Comparison of ENCODE assay signal across 16 cellular contexts in genomic region chr3:50184242-50184978, GRCh38. TPM values are rescaled to one million over a fixed set of nuclear protein-coding genes. Genes with fewer than 3 reads are reported as not detected.
DNase-seq lines count a peak whose midpoint lies in the region; ATAC-seq and TF ChIP-seq lines count a peak whose summit lies in the region.
"Had no signal": no experiment of that assay in that cellular context is flagged by ENCODE, and none has a peak within 500 bp of the region (broad histone marks: within the 10 kb centered on the region; RNA-seq: fewer than 3 reads in every experiment).

No MANE protein-coding gene starts in this region.

- DNase-seq in H9 (no peak), IMR-90 (no peak), trophoblast cell (peak; percentile 50 to 73), RKO (ENCODE audit: low spot score) (no peak), NCI-H146 treated with DMSO at 0.1 percent for 48 hours (lab: John Stamatoyannopoulos, UW; ENCODE audit: unreplicated experiment) (no peak)
- no peak for DNase-seq in effector memory CD4-positive, alpha-beta T cell
- DNase-seq: ACHN, C1 segment of cervical spinal cord, HCEC 1CT, KG1, NCI-H1417 treated with DMSO at 0.1 percent for 48 hours, NCI-H1930, NCI-H226 had no signal

- H3K4me1 Mint-ChIP-seq in H9: peaks cover 3 to 4% of the 10 kb centered on the region in 2 experiments; a peak in 3 of 4 replicates

- TF ChIP-seq POLR2A in IMR-90 (IDR thresholded peaks at IDR 0.05; ENCODE audit: low read depth, low read length): no peak

- POLR2A ChIA-PET in IMR-90 (lab: Charles Lee; ENCODE audit: unreplicated experiment): no interaction called here

- no peaks in the 10 kb centered on the region for H3K9me1 ChIP-seq in IMR-90 (ENCODE audit: insufficient read depth, low read length)

- peaks cover 34% of the 10 kb centered on the region for H3K36me3 ChIP-seq in IMR-90 (ENCODE audit: control insufficient read depth, insufficient read depth, low read length)
- peaks cover 32 to 38% of the 10 kb centered on the region in 2 experiments for H3K36me3 ChIP-seq in trophoblast cell (ENCODE audit: control insufficient read depth in 1 of 2, insufficient read depth in 2 of 2, low read length in 2 of 2)
- no peaks in the 10 kb centered on the region for H3K36me3 ChIP-seq in effector memory CD4-positive, alpha-beta T cell (ENCODE audit: control insufficient read depth, insufficient read depth, low read length)
- H3K36me3 ChIP-seq: SJSA1 had no signal

- WGBS in H9 (ENCODE audit: extremely low coverage, insufficient read length, low lambda C conversion rate): no CpG with 5 or more reads among the region's 21 CpGs
- WGBS in IMR-90 (ENCODE audit: extremely low coverage in 2 of 2, insufficient read length in 1 of 2), 2 experiments: 96% methylated on average over 11 of the region's 21 CpGs; no CpG with 5 or more reads in 1 of the 2 experiments
- WGBS in trophoblast cell (ENCODE audit: extremely low coverage, insufficient coverage, insufficient read length): no CpG with 5 or more reads among the region's 21 CpGs

- H4K20me1 ChIP-seq in H9 (ENCODE audit: control insufficient read depth, insufficient read depth, insufficient read length) (no peaks in the 10 kb centered on the region), IMR-90 (ENCODE audit: insufficient read depth, low read length) (no peaks in the 10 kb centered on the region)

- H3K27me3 ChIP-seq in H9 (ENCODE audit: insufficient read depth, low read length) (no peaks in the 10 kb centered on the region), IMR-90 (ENCODE audit: control insufficient read depth, insufficient read depth, low read length) (no peaks in the 10 kb centered on the region), trophoblast cell (ENCODE audit: insufficient read depth, low read length) (no peaks in the 10 kb centered on the region)
- no peaks in the 10 kb centered on the region for H3K27me3 ChIP-seq in effector memory CD4-positive, alpha-beta T cell (replicated peaks; ENCODE audit: control insufficient read depth, insufficient read depth, low read length, poor library complexity, severe bottlenecking)
- H3K27me3 ChIP-seq: SJSA1 had no signal

- in situ Hi-C loops in IMR-90 (cut with MboI; ENCODE audit: low sequenced_read_pairs): loop anchor here (5.0 kb wide), 1 partner anchor 62 kb away; no protein-coding TSS in a partner anchor

- H4K8ac ChIP-seq in H9 (replicated peaks; ENCODE audit: insufficient read length, low read depth, low read length) (no peak overlapping the region), IMR-90 (ENCODE audit: low read depth in 2 of 2, low read length in 2 of 2) (no peak overlapping the region), trophoblast cell (ENCODE audit: low read depth, low read length) (no peak overlapping the region)

- peaks cover 25 to 39% (median 36%) of the 10 kb centered on the region in 3 experiments for H3K36me3 Mint-ChIP-seq in H9 (ENCODE audit: insufficient read depth in 1 of 3, low read depth in 3 of 3)

- no peak for ATAC-seq in IMR-90 (ENCODE audit: low read depth)
- ATAC-seq in esophagus mucosa: peak; percentile 80

- no peaks in the 10 kb centered on the region for H3K27me3 Mint-ChIP-seq in H9 (ENCODE audit: low read depth)

- no peak overlapping the region for H2AK9ac ChIP-seq in IMR-90 (replicated peaks; ENCODE audit: low read depth, low read length, poor library complexity)

- peak overlapping the region in 2 of 3 experiments; percentile 56 to 88; a peak in 2 of 7 replicates for H3K27ac Mint-ChIP-seq in H9

- CTCF ChIA-PET in IMR-90 (lab: Yijun Ruan, JAX): no interaction called here

- intact Hi-C loops in IMR-90 (cut with micrococcal nuclease): no loop called here

- H3K9me3 Mint-ChIP-seq in H9: no peaks in the 10 kb centered on the region

- H3K23me2 ChIP-seq in H9 (ENCODE audit: insufficient read length, low read depth, low read length, poor library complexity, severe bottlenecking): no peaks in the 10 kb centered on the region

- H3K4me3 Mint-ChIP-seq in H9: no peak overlapping the region; a peak in 1 of 5 replicates

- H3K23ac ChIP-seq in H9 (ENCODE audit: insufficient read length, low read depth, low read length) (no peak overlapping the region), IMR-90 (ENCODE audit: low read depth, low read length) (no peak overlapping the region), trophoblast cell (ENCODE audit: low read length) (no peak overlapping the region)

- no peak overlapping the region for H3T11ph ChIP-seq in H9 (ENCODE audit: low read length)

- TF ChIP-seq CTCF in H9 (conservative IDR thresholded peaks at IDR 0.05): no peak
- no peak for TF ChIP-seq CTCF in IMR-90 (conservative IDR thresholded peaks at IDR 0.05; ENCODE audit: low read depth, low read length)

- H2BK12ac ChIP-seq in H9 (ENCODE audit: insufficient read length, low read depth, low read length): no peak overlapping the region
- H2BK12ac ChIP-seq in trophoblast cell (ENCODE audit: low read length): no peak overlapping the region

- H2BK20ac ChIP-seq in H9 (ENCODE audit: low read depth, low read length, poor library complexity, severe bottlenecking) (no peak overlapping the region), IMR-90 (ENCODE audit: low read depth, low read length) (no peak overlapping the region)

- H2AFZ ChIP-seq in H9 (ENCODE audit: low read length) (no peak overlapping the region), IMR-90 (replicated peaks; ENCODE audit: low read length, poor library complexity) (peak overlapping the region; percentile 49), trophoblast cell (ENCODE audit: insufficient read depth, low read length, poor library complexity) (no peak overlapping the region)

- no peak overlapping the region for H3K4me3 ChIP-seq in IMR-90 (ENCODE audit: insufficient read depth, low read depth, low read length)
- H3K4me3 ChIP-seq in trophoblast cell (ENCODE audit: low read depth, low read length): no peak overlapping the region
- no peak overlapping the region for H3K4me3 ChIP-seq in effector memory CD4-positive, alpha-beta T cell (ENCODE audit: insufficient read depth, low read depth, low read length, poor library complexity, severe bottlenecking)
- H3K4me3 ChIP-seq: SJSA1 had no signal

- H3K4me1 ChIP-seq in H9 (ENCODE audit: insufficient read depth, low read length) (no peaks in the 10 kb centered on the region), IMR-90 (ENCODE audit: control insufficient read depth, insufficient read depth, low read length) (no peaks in the 10 kb centered on the region), trophoblast cell (ENCODE audit: control insufficient read depth in 1 of 2, insufficient read depth in 2 of 2, low read length in 2 of 2) (peaks cover 13 to 16% of the 10 kb centered on the region in 2 experiments)
- H3K4me1 ChIP-seq in effector memory CD4-positive, alpha-beta T cell (ENCODE audit: control insufficient read depth, insufficient read depth, low read length, poor library complexity, severe bottlenecking): no peaks in the 10 kb centered on the region
- H3K4me1 ChIP-seq: SJSA1 had no signal

- BruUV-seq in IMR-90 (replicated peaks; lab: Mats Ljungman, UMichigan): no TSS peak

- no peak overlapping the region for H2AK5ac ChIP-seq in H9 (ENCODE audit: insufficient read length, low read length)
- no peak overlapping the region for H2AK5ac ChIP-seq in IMR-90 (ENCODE audit: low read depth, low read length)
- no peak overlapping the region for H2AK5ac ChIP-seq in trophoblast cell (ENCODE audit: low read length)

- no peak overlapping the region for H2BK120ac ChIP-seq in H9 (ENCODE audit: low read depth, low read length, poor library complexity, severe bottlenecking)
- no peak overlapping the region for H2BK120ac ChIP-seq in IMR-90 (ENCODE audit: low read depth, low read length)
- H2BK120ac ChIP-seq in trophoblast cell (ENCODE audit: insufficient read depth, low read length, poor library complexity): no peak overlapping the region

- no peak overlapping the region for H3K27ac ChIP-seq in H9 (ENCODE audit: insufficient read length, low read depth, low read length)
- no peak overlapping the region for H3K27ac ChIP-seq in IMR-90 (ENCODE audit: insufficient read depth, low read length)
- H3K27ac ChIP-seq in trophoblast cell (ENCODE audit: low read depth, low read length): no peak overlapping the region
- no peak overlapping the region for H3K27ac ChIP-seq in effector memory CD4-positive, alpha-beta T cell (ENCODE audit: insufficient read depth, low read length, poor library complexity, severe bottlenecking)
- H3K27ac ChIP-seq: SJSA1 had no signal

- H3K9me3 ChIP-seq in H9 (ENCODE audit: control insufficient read depth, low read depth, low read length) (no peaks in the 10 kb centered on the region), IMR-90 (ENCODE audit: control insufficient read depth, insufficient read depth, low read length) (no peaks in the 10 kb centered on the region), trophoblast cell (ENCODE audit: insufficient read depth, low read depth, low read length) (no peaks in the 10 kb centered on the region)
- no peaks in the 10 kb centered on the region for H3K9me3 ChIP-seq in effector memory CD4-positive, alpha-beta T cell (ENCODE audit: control insufficient read depth, low read length)
- H3K9me3 ChIP-seq: SJSA1 had no signal

- H3K56ac ChIP-seq in H9 (ENCODE audit: insufficient read length, low read depth, low read length): no peak overlapping the region
- no peak overlapping the region for H3K56ac ChIP-seq in IMR-90 (ENCODE audit: extremely low read depth, insufficient read depth, low read length)

- no peak overlapping the region for H2BK15ac ChIP-seq in H9 (ENCODE audit: low read depth, low read length)
- no peak overlapping the region for H2BK15ac ChIP-seq in IMR-90 (ENCODE audit: low read depth, low read length)

- no peaks in the 10 kb centered on the region for H3K79me1 ChIP-seq in H9 (ENCODE audit: insufficient read depth, low read depth, low read length, poor library complexity, severe bottlenecking)
- no peaks in the 10 kb centered on the region for H3K79me1 ChIP-seq in IMR-90 (ENCODE audit: low read depth in 1 of 2, low read length in 2 of 2)
- no peaks in the 10 kb centered on the region for H3K79me1 ChIP-seq in trophoblast cell (ENCODE audit: low read length)

- no peak overlapping the region for H3K9ac ChIP-seq in H9 (ENCODE audit: extremely low read depth, insufficient read length, low read length)
- no peak overlapping the region for H3K9ac ChIP-seq in IMR-90 (ENCODE audit: low read depth, low read length)
- no peak overlapping the region for H3K9ac ChIP-seq in trophoblast cell (ENCODE audit: low read length)

- no peak overlapping the region for H4K91ac ChIP-seq in H9 (ENCODE audit: insufficient read length, low read depth, low read length)
- no peak overlapping the region for H4K91ac ChIP-seq in IMR-90 (ENCODE audit: insufficient read depth, low read depth, low read length)
- no peak overlapping the region for H4K91ac ChIP-seq in trophoblast cell (ENCODE audit: low read depth, low read length)

- H3K4ac ChIP-seq in H9 (ENCODE audit: low read depth, low read length): no peak overlapping the region
- no peak overlapping the region for H3K4ac ChIP-seq in IMR-90 (ENCODE audit: low read depth, low read length)
- no peak overlapping the region for H3K4ac ChIP-seq in trophoblast cell (ENCODE audit: low read depth, low read length)

- H3K18ac ChIP-seq in H9 (ENCODE audit: insufficient read length, low read depth, low read length) (no peak overlapping the region), IMR-90 (ENCODE audit: low read depth, low read length) (no peak overlapping the region), trophoblast cell (ENCODE audit: low read length) (no peak overlapping the region)

- H4K5ac ChIP-seq in H9 (ENCODE audit: insufficient read length, low read depth, low read length) (no peak overlapping the region), IMR-90 (ENCODE audit: low read depth, low read length) (no peak overlapping the region)

- H4K12ac ChIP-seq in trophoblast cell (ENCODE audit: low read depth, low read length): no peak overlapping the region

- no peak for TF ChIP-seq RAD21 in IMR-90 (IDR thresholded peaks at IDR 0.05; ENCODE audit: low read length)

- dilution Hi-C loops in IMR-90 (cut with HindIII; ENCODE audit: low sequenced_read_pairs, unreplicated experiment): no loop called here

- H3K79me2 ChIP-seq in H9 (ENCODE audit: insufficient read depth, low read length) (no peaks in the 10 kb centered on the region), trophoblast cell (ENCODE audit: control insufficient read depth, insufficient read depth, low read length, poor library complexity) (no peaks in the 10 kb centered on the region)

- H2BK5ac ChIP-seq in H9 (ENCODE audit: insufficient read length, low read length): no peak overlapping the region
- H2BK5ac ChIP-seq in IMR-90 (ENCODE audit: low read depth, low read length, poor library complexity, severe bottlenecking): no peak overlapping the region
- no peak overlapping the region for H2BK5ac ChIP-seq in trophoblast cell (ENCODE audit: low read depth, low read length, poor library complexity)

- H3K4me2 ChIP-seq in H9 (ENCODE audit: insufficient read depth, insufficient read length, low read length) (no peak overlapping the region), IMR-90 (ENCODE audit: low read depth, low read length) (no peak overlapping the region), trophoblast cell (ENCODE audit: low read length) (no peak overlapping the region)

- H3K14ac ChIP-seq in H9 (ENCODE audit: insufficient read depth, low read length): no peak overlapping the region
- H3K14ac ChIP-seq in IMR-90 (replicated peaks; ENCODE audit: low read depth, low read length): no peak overlapping the region
- H3K14ac ChIP-seq in trophoblast cell (ENCODE audit: low read length): no peak overlapping the region

RNA-seq across cellular contexts. Expression of gene GNAT1, which starts 7.0 kb away (rescaled TPM):
- total RNA-seq in H9 (2021): 0.18 TPM in 1 of 2 replicates, not detected in the other
- total RNA-seq in IMR-90 (2012; rRNA removed): not detected in 2 replicates
- 0.04 TPM in 1 of 2 replicates, not detected in the other for polyA plus RNA-seq in IMR-90 (2012; rRNA removed)
- polyA plus RNA-seq in IMR-90 (2012; cell fraction: cytosol; rRNA removed): not detected in 2 replicates
- polyA plus RNA-seq in IMR-90 (2012; cell fraction: nucleus; rRNA removed; ENCODE audit: low replicate concordance): 0.08 and 0.13 TPM in 2 replicates
- total RNA-seq in esophagus mucosa: 0.08 TPM
- polyA plus RNA-seq in trophoblast cell (2013): not detected in 2 replicates
- total RNA-seq: M059J, SJSA1 had no signal

RNA-seq across cellular contexts. Expression of gene SLC38A3, which starts 20.7 kb away (rescaled TPM):
- total RNA-seq in H9 (2021) (1.4 and 3.2 TPM in 2 replicates), IMR-90 (2012; rRNA removed) (0.36 TPM in 1 of 2 replicates, not detected in the other), esophagus mucosa (0.60 TPM)
- 0.12 and 0.36 TPM in 2 replicates for polyA plus RNA-seq in IMR-90 (2012; rRNA removed)
- polyA plus RNA-seq in IMR-90 (2012; cell fraction: cytosol; rRNA removed): 0.04 and 0.15 TPM in 2 replicates
- 0.37 and 0.78 TPM in 2 replicates for polyA plus RNA-seq in IMR-90 (2012; cell fraction: nucleus; rRNA removed; ENCODE audit: low replicate concordance)
- 85.8 and 92.3 TPM in 2 replicates for polyA plus RNA-seq in trophoblast cell (2013)
- total RNA-seq: SJSA1 had no signal

RNA-seq across cellular contexts. Expression of gene SEMA3F, which starts 29.3 kb away (rescaled TPM):
- 11.9 and 14.3 TPM in 2 replicates for total RNA-seq in H9 (2021)
- 7.3 and 9.2 TPM in 2 replicates for total RNA-seq in IMR-90 (2012; rRNA removed)
- polyA plus RNA-seq in IMR-90 (2012; rRNA removed): 23.3 and 26.7 TPM in 2 replicates
- polyA plus RNA-seq in IMR-90 (2012; cell fraction: cytosol; rRNA removed): 18.0 and 30.3 TPM in 2 replicates
- 18.6 and 46.8 TPM in 2 replicates for polyA plus RNA-seq in IMR-90 (2012; cell fraction: nucleus; rRNA removed; ENCODE audit: low replicate concordance)
- 72.7 TPM for total RNA-seq in esophagus mucosa
- 16.3 and 18.1 TPM in 2 replicates for polyA plus RNA-seq in trophoblast cell (2013)

RNA-seq across cellular contexts. Expression of gene GNAI2, which starts 51.6 kb away (rescaled TPM):
- total RNA-seq in H9 (2021) (210 and 218 TPM in 2 replicates), IMR-90 (2012; rRNA removed) (816 and 867 TPM in 2 replicates), esophagus mucosa (92.0 TPM)
- polyA plus RNA-seq in IMR-90 (2012; rRNA removed): 1,079 and 1,150 TPM in 2 replicates
- 411 and 787 TPM in 2 replicates for polyA plus RNA-seq in IMR-90 (2012; cell fraction: cytosol; rRNA removed)
- polyA plus RNA-seq in IMR-90 (2012; cell fraction: nucleus; rRNA removed; ENCODE audit: low replicate concordance): 281 and 349 TPM in 2 replicates
- polyA plus RNA-seq in trophoblast cell (2013): 191 and 192 TPM in 2 replicates

Comparison
In these comparisons a context has a peak if more than half of its experiments do, and no peak if none do; other contexts are left out.
1. DNase-seq: peak in trophoblast cell (2 of 2); none in H9 (single experiment), IMR-90 (single experiment), RKO (single experiment), effector memory CD4-positive, alpha-beta T cell (0 of 3) and NCI-H146 treated with DMSO at 0.1 percent for 48 hours (single experiment).